ENCODE assay signal across 7 cellular contexts in genomic region chr2:174682578-174683391, GRCh38.
DNase-seq lines count a peak whose midpoint lies in the region; ATAC-seq, FAIRE-seq and TF ChIP-seq lines count a peak whose summit lies in the region.

No MANE protein-coding gene starts in this region.

- peaks cover 23% of the 10 kb centered on the region for H3K79me2 ChIP-seq in fibroblast of lung (ENCODE audit: control insufficient read depth, insufficient read depth, low read length)

- peak overlapping the region; percentile 95 for H3K27ac Mint-ChIP-seq in activated T-helper 1 cell treated with anti-CD3 and anti-CD28 coated beads, Interleukin-12 subunit alpha, Interleukin-12 subunit beta, Interleukin-2, Interleukin-4 antibody, amounts not matched to agents 30 ng/mL and 10 ng/mL and 1 ng/mL, durations not matched to agents 14 hours and 24 hours and 36 hours
- peak overlapping the region; percentile 69 to 97 (median 86) for H3K27ac Mint-ChIP-seq in naive B cell

- ATAC-seq in HG02759 (IDR thresholded peaks at IDR 0.05; ENCODE audit: unreplicated experiment) (peak; percentile 68), naive B cell (ENCODE audit: low read depth in 2 of 2) (peak; percentile 66 to 69)

- intact Hi-C loops in activated T-helper 1 cell treated with anti-CD3 and anti-CD28 coated beads, Interleukin-12 subunit alpha, Interleukin-12 subunit beta, Interleukin-2, Interleukin-4 antibody, amounts not matched to agents 30 ng/mL and 10 ng/mL and 1 ng/mL, durations not matched to agents 14 hours and 24 hours and 36 hours (cut with micrococcal nuclease), result loop anchor here (1.0 to 5.0 kb wide), 6 partner anchors 48 to 285 kb away; partner anchors contain the start of genes GPR155 and SCRN3

- TF ChIP-seq CTCF in fibroblast of lung (conservative IDR thresholded peaks at IDR 0.05 in 1 of 2, IDR thresholded peaks at IDR 0.05 in 1 of 2; ENCODE audit: low read depth in 1 of 2, low read length in 2 of 2), result no peak

- peak overlapping the region; percentile 71 for H3K4me2 ChIP-seq in fibroblast of lung (ENCODE audit: extremely low read depth, insufficient read depth, low read length)

- peak; percentile 38 for DNase-seq in GM18507 (ENCODE audit: extremely low spot score, insufficient read length, low read depth)
- peak; percentile 69 for DNase-seq in NCI-H748 (lab: John Stamatoyannopoulos, UW; ENCODE audit: unreplicated experiment)
- DNase-seq in activated T-helper 1 cell treated with anti-CD3 and anti-CD28 coated beads, Interleukin-12 subunit alpha, Interleukin-12 subunit beta, Interleukin-2, Interleukin-4 antibody, amounts not matched to agents 30 ng/mL and 10 ng/mL and 1 ng/mL, durations not matched to agents 14 hours and 24 hours and 36 hours (ENCODE audit: low spot score), result peak; percentile 57
- DNase-seq in fibroblast of lung (ENCODE audit: low read depth in 2 of 2), result peak; percentile 60 to 63
- DNase-seq in naive B cell, result peak; percentile 67
- peak; percentile 61 for DNase-seq in stimulated activated naive CD4-positive, alpha-beta T cell treated with Interleukin-2 at 50 U/mL for 16 hours (lab: John Stamatoyannopoulos, UW)

- H3K36me3 Mint-ChIP-seq in activated T-helper 1 cell treated with anti-CD3 and anti-CD28 coated beads, Interleukin-12 subunit alpha, Interleukin-12 subunit beta, Interleukin-2, Interleukin-4 antibody, amounts not matched to agents 30 ng/mL and 10 ng/mL and 1 ng/mL, durations not matched to agents 14 hours and 24 hours and 36 hours (ENCODE audit: low read depth), result peaks cover 15% of the 10 kb centered on the region
- H3K36me3 Mint-ChIP-seq in naive B cell, result no peaks in the 10 kb centered on the region

- no peaks in the 10 kb centered on the region for H3K27me3 Mint-ChIP-seq in activated T-helper 1 cell treated with anti-CD3 and anti-CD28 coated beads, Interleukin-12 subunit alpha, Interleukin-12 subunit beta, Interleukin-2, Interleukin-4 antibody, amounts not matched to agents 30 ng/mL and 10 ng/mL and 1 ng/mL, durations not matched to agents 14 hours and 24 hours and 36 hours (ENCODE audit: insufficient read depth)
- no peaks in the 10 kb centered on the region for H3K27me3 Mint-ChIP-seq in naive B cell

- H3K27ac ChIP-seq in fibroblast of lung (ENCODE audit: insufficient read depth, low read length), result peak overlapping the region; percentile 67

- peak overlapping the region; percentile 76 for H2AFZ ChIP-seq in fibroblast of lung (ENCODE audit: low read length)

- H3K4me1 ChIP-seq in fibroblast of lung (ENCODE audit: control insufficient read depth, extremely low read depth, insufficient read depth, low read length), result no peaks in the 10 kb centered on the region

- FAIRE-seq in GM18507 (lab: Jason Lieb, UNC), result no peak

- H3K36me3 ChIP-seq in fibroblast of lung (ENCODE audit: control insufficient read depth, insufficient read depth, low read length), result no peaks in the 10 kb centered on the region

- H3K9me3 Mint-ChIP-seq in activated T-helper 1 cell treated with anti-CD3 and anti-CD28 coated beads, Interleukin-12 subunit alpha, Interleukin-12 subunit beta, Interleukin-2, Interleukin-4 antibody, amounts not matched to agents 30 ng/mL and 10 ng/mL and 1 ng/mL, durations not matched to agents 14 hours and 24 hours and 36 hours, result no peaks in the 10 kb centered on the region
- no peaks in the 10 kb centered on the region for H3K9me3 Mint-ChIP-seq in naive B cell

- no peaks in the 10 kb centered on the region for H3K9me3 ChIP-seq in fibroblast of lung (ENCODE audit: control insufficient read depth, insufficient read depth, low read depth, low read length)

- peak overlapping the region; percentile 79 for H3K9ac ChIP-seq in fibroblast of lung (ENCODE audit: insufficient read depth, low read length)

- H3K27me3 ChIP-seq in fibroblast of lung (ENCODE audit: control insufficient read depth, insufficient read depth, low read length), result no peaks in the 10 kb centered on the region

- H3K4me3 Mint-ChIP-seq in activated T-helper 1 cell treated with anti-CD3 and anti-CD28 coated beads, Interleukin-12 subunit alpha, Interleukin-12 subunit beta, Interleukin-2, Interleukin-4 antibody, amounts not matched to agents 30 ng/mL and 10 ng/mL and 1 ng/mL, durations not matched to agents 14 hours and 24 hours and 36 hours, result peak overlapping the region; percentile 96
- peak overlapping the region; percentile 92 to 98 (median 95) for H3K4me3 Mint-ChIP-seq in naive B cell

- peaks cover 74% of the 10 kb centered on the region for H3K4me1 Mint-ChIP-seq in activated T-helper 1 cell treated with anti-CD3 and anti-CD28 coated beads, Interleukin-12 subunit alpha, Interleukin-12 subunit beta, Interleukin-2, Interleukin-4 antibody, amounts not matched to agents 30 ng/mL and 10 ng/mL and 1 ng/mL, durations not matched to agents 14 hours and 24 hours and 36 hours (ENCODE audit: low read depth)
- peaks cover 14 to 22% (median 18%) of the 10 kb centered on the region in 3 donors for H3K4me1 Mint-ChIP-seq in naive B cell

- peak overlapping the region; percentile 62 to 89 (median 73) for H3K4me3 ChIP-seq in fibroblast of lung (replicated peaks in 1 of 4; ENCODE audit: control extremely low read depth in 1 of 4, insufficient read depth in 1 of 4, low read depth in 3 of 4, low read length in 4 of 4)

- H4K20me1 ChIP-seq in fibroblast of lung (ENCODE audit: control insufficient read depth, extremely low read depth, insufficient read depth, low read length), result no peaks in the 10 kb centered on the region

Comparison
In these comparisons a context has a peak if more than half of its experiments do, and no peak if none do; other contexts are left out.
1. Peak in every context shown above with its lines: DNase-seq, ATAC-seq, H3K4me3 ChIP-seq and H3K27ac ChIP-seq.